ENCODE assay signal across 1 cellular context in the genomic region with DNA sequence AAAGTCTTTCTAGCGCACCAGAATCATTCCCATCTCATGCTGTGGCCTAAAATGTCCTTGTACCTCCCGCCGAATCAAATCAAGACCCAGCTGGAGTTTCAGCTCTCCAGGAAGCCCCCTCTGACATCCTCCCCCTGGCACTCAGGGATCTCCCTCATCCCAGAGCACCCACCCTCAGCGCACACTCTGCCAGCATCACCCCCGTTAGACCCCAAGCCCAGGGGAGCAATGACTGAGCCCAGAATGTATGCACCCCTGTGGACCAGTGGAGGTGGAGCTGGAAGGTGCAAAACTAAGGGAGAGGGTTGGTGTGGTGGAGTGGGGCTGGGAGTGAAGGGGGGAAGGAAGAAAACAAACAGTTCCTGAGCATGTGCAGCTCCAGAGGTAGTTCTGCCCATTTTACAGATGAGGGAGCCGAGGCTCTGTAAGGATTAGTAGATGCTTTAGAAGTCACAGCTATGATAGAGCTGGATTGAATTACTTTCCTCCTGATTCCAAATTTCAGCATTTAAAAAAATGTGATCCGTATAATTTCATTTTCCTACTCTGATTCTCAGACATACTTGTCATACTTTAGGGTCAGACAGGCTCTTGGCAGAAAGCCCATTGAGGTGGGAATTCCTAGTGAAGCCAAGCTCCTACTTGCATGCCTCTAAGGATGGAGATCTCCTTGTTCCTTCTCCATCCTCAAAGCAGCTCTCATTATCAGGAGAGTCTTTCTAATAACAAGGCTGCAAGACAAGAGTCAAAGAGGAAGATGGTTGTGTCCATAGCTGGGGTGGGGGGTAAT.
TF ChIP-seq lines count a peak whose summit lies in the region.

No MANE protein-coding gene starts in this region.

TF ChIP-seq in SK-N-SH treated with all-trans-retinoic acid at 6 μM for 48 hours, 23 proteins besides CTCF, POLR2A, EP300 and RAD21 (continued from another document):
- no peak for TF ChIP-seq PATZ1 (CRISPR knock-in tag; IDR thresholded peaks at IDR 0.05; ENCODE audit: borderline replicate concordance)
